ENCODE assay signal across 9 cellular contexts in genomic region chr15:36356978-36357582, GRCh38.
DNase-seq lines count a peak whose midpoint lies in the region; ATAC-seq, FAIRE-seq and TF ChIP-seq lines count a peak whose summit lies in the region.
"Had no signal": no experiment of that assay in that cellular context is flagged by ENCODE, and none has a peak within 500 bp of the region (broad histone marks: within the 10 kb centered on the region; RNA-seq: fewer than 3 reads in every experiment).

No MANE protein-coding gene starts in this region.

- H3K9me3 ChIP-seq in SJSA1 (replicated peaks): 0 out of 2 replicates have a peak, but pooled peaks cover 5% of the 10 kb centered on the region
- H3K9me3 ChIP-seq in subcutaneous abdominal adipose tissue (ENCODE audit: control insufficient read depth in 5 of 5, low read length in 5 of 5): no peaks in the 10 kb centered on the region
- no peaks in the 10 kb centered on the region for H3K9me3 ChIP-seq in testis

- TF ChIP-seq POLR2A in H54 (IDR thresholded peaks at IDR 0.05; ENCODE audit: low read depth, low read length) (no peak), GM12892 (IDR thresholded peaks at IDR 0.05; ENCODE audit: low read depth, low read length) (no peak), testis (IDR thresholded peaks at IDR 0.05) (no peak)

- FAIRE-seq in H54 (lab: Jason Lieb, UNC) (peak; percentile 95), GM12892 (lab: Jason Lieb, UNC) (no peak)
- FAIRE-seq: GM19239 had no signal

- H3K4me1 ChIP-seq in SJSA1 (replicated peaks) (peaks cover 51% of the 10 kb centered on the region), subcutaneous abdominal adipose tissue (ENCODE audit: control insufficient read depth in 5 of 5, insufficient read depth in 5 of 5, low read length in 5 of 5) (peaks cover 0 to 6% (median 0%) of the 10 kb centered on the region in 5 donors), testis (peaks cover 5% of the 10 kb centered on the region)

- H3K27ac ChIP-seq in SJSA1: peak overlapping the region; percentile 58
- peak overlapping the region; percentile 37 for H3K27ac ChIP-seq in subcutaneous abdominal adipose tissue (ENCODE audit: low read depth, low read length)
- H3K27ac ChIP-seq in testis: peak overlapping the region in 1 of 2 donors; percentile 8

- TF ChIP-seq CTCF in testis (IDR thresholded peaks at IDR 0.05): no peak

- H3K9ac ChIP-seq in subcutaneous abdominal adipose tissue (ENCODE audit: low read length in 5 of 5): no peak overlapping the region

- peak; percentile 79 to 88 for ATAC-seq in left cardiac atrium

- DNase-seq in H54 (ENCODE audit: insufficient read length, low spot score) (no peak), SJSA1 (ENCODE audit: low read depth in 1 of 2, low spot score in 2 of 2) (peak in 1 of 2 experiments; percentile 50), left cardiac atrium (no peak), GM12892 (ENCODE audit: insufficient read length) (no peak), occipital lobe (lab: John Stamatoyannopoulos, UW) (no peak), testis (no peak), DMS79 (lab: John Stamatoyannopoulos, UW) (no peak)

- H3K36me3 ChIP-seq in SJSA1: no peaks in the 10 kb centered on the region
- no peaks in the 10 kb centered on the region for H3K36me3 ChIP-seq in subcutaneous abdominal adipose tissue (ENCODE audit: control insufficient read depth in 5 of 5, insufficient read depth in 5 of 5, low read length in 5 of 5)
- no peaks in the 10 kb centered on the region for H3K36me3 ChIP-seq in testis (ENCODE audit: low read depth, missing control alignments)

- intact Hi-C loops in left cardiac atrium (cut with DNase I) (no loop called here), testis (cut with DNase I; ENCODE audit: low total_unique reads) (no loop called here)

- H3K4me3 ChIP-seq in SJSA1 (no peak overlapping the region), subcutaneous abdominal adipose tissue (ENCODE audit: low read depth in 1 of 5, low read length in 5 of 5) (no peak overlapping the region), testis (no peak overlapping the region)

- H3K27me3 ChIP-seq in SJSA1 (replicated peaks) (no peaks in the 10 kb centered on the region), subcutaneous abdominal adipose tissue (ENCODE audit: control insufficient read depth in 5 of 5, insufficient read depth in 4 of 5, low read length in 5 of 5) (no peaks in the 10 kb centered on the region), testis (no peaks in the 10 kb centered on the region)

- 41 to 42% methylated on average over 8 of the region's 8 CpGs for WGBS in testis, 2 donors
